In genomic region chr12:103829092-103829491, GRCh38 we compare ENCODE assay signal across 1 cellular context.
TF ChIP-seq lines count a peak whose summit lies in the region.

No MANE protein-coding gene starts in this region.

TF ChIP-seq in K562, 482 proteins besides CTCF, POLR2A, EP300 and RAD21 (continued from another document):
- no peak for TF ChIP-seq POU5F1 (IDR thresholded peaks at IDR 0.05; ENCODE audit: borderline replicate concordance, low read depth, low read length, partially characterized antibody)
- TF ChIP-seq ZNF584 (CRISPR knock-in tag; IDR thresholded peaks at IDR 0.05; ENCODE audit: low read depth), result no peak
- TF ChIP-seq PHF8 (IDR thresholded peaks at IDR 0.05; ENCODE audit: borderline replicate concordance, low read length), result no peak
- TF ChIP-seq NCOR1 (IDR thresholded peaks at IDR 0.05), result no peak
- no peak for TF ChIP-seq GABPB2 (CRISPR knock-in tag; conservative IDR thresholded peaks at IDR 0.05)
- TF ChIP-seq RREB1 (CRISPR knock-in tag; IDR thresholded peaks at IDR 0.05), result no peak
- no peak for TF ChIP-seq ZNF282 (CRISPR knock-in tag; IDR thresholded peaks at IDR 0.05)
